25 cellular contexts compared by ENCODE assay signal in the genomic region with DNA sequence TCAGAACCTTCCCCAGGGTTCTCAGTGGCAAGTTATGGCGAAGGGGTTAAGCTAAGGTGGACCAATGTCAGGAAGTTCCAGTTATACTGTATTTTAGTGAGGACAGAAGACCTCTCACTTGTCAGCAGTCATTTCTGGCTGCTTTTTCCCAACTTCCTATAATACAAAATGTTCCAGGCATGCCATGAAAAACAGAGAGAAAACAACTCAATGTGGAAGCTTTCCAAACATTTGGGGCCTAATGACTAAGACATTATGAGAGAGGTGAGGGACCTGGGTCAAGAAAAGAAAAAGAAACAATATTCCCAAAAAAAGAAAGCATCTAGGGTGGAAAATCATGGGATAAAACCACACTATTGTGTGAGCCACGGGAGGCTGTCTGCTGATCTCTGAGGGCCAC.
"Had no signal": no experiment of that assay in that cellular context is flagged by ENCODE, and none has a peak within 500 bp of the region (broad histone marks: within the 10 kb centered on the region; RNA-seq: fewer than 3 reads in every experiment).

No MANE protein-coding gene starts in this region.

- H3K4me1 Mint-ChIP-seq: activated B cell treated with CpG ODN at 0.5 μM for 24 hours; activated CD4-positive, alpha-beta T cell treated with anti-CD3 and anti-CD28 coated beads, Interleukin-2, amount 10 ng/mL, durations not matched to agents 24 days and 14 days; activated naive CD8-positive, alpha-beta T cell treated with anti-CD3 and anti-CD28 coated beads, Interleukin-2, amount 50 U/mL, for 24 hours; brain; T-cell had no signal

- H3K4me3 Mint-ChIP-seq: activated B cell treated with CpG ODN at 0.5 μM for 24 hours; activated CD4-positive, alpha-beta T cell treated with anti-CD3 and anti-CD28 coated beads, Interleukin-2, amount 10 ng/mL, durations not matched to agents 24 days and 14 days; activated naive CD8-positive, alpha-beta T cell treated with anti-CD3 and anti-CD28 coated beads, Interleukin-2, amount 50 U/mL, for 24 hours; activated T-cell treated with anti-CD3 and anti-CD28 coated beads, Interleukin-2, amount 50 U/mL, for 4 hours; brain; T-cell had no signal

- H3K27ac ChIP-seq: SK-N-MC had no signal

- H3K9me3 Mint-ChIP-seq: activated CD4-positive, alpha-beta T cell treated with anti-CD3 and anti-CD28 coated beads, Interleukin-2, amount 10 ng/mL, durations not matched to agents 24 days and 14 days; activated naive CD4-positive, alpha-beta T cell treated with anti-CD3 and anti-CD28 coated beads, Interleukin-2, amount 50 U/mL, for 72 hours; activated naive CD8-positive, alpha-beta T cell treated with anti-CD3 and anti-CD28 coated beads, Interleukin-2, amount 50 U/mL, for 24 hours; activated T-cell treated with anti-CD3 and anti-CD28 coated beads, Interleukin-2, amount 50 U/mL, for 4 hours; T-cell had no signal

- H3K4me3 ChIP-seq: SK-N-MC had no signal

- H3K27me3 Mint-ChIP-seq: activated B cell treated with CpG ODN at 0.5 μM for 24 hours had no signal

- ATAC-seq: activated naive CD4-positive, alpha-beta T cell treated with anti-CD3 and anti-CD28 coated beads, Interleukin-2, amount 50 U/mL, for 72 hours; activated naive CD8-positive, alpha-beta T cell treated with anti-CD3 and anti-CD28 coated beads, Interleukin-2, amount 50 U/mL, for 24 hours; activated T-cell treated with anti-CD3 and anti-CD28 coated beads, Interleukin-2, amount 50 U/mL, for 4 hours; T-cell had no signal

- H3K27ac Mint-ChIP-seq: activated B cell treated with CpG ODN at 0.5 μM for 24 hours; activated CD4-positive, alpha-beta T cell treated with anti-CD3 and anti-CD28 coated beads, Interleukin-2, amount 10 ng/mL, durations not matched to agents 24 days and 14 days; activated naive CD4-positive, alpha-beta T cell treated with anti-CD3 and anti-CD28 coated beads, Interleukin-2, amount 50 U/mL, for 72 hours; activated naive CD8-positive, alpha-beta T cell treated with anti-CD3 and anti-CD28 coated beads, Interleukin-2, amount 50 U/mL, for 24 hours; brain; T-cell had no signal

- DNase-seq: activated B cell treated with CpG ODN at 0.5 μM for 24 hours; activated CD4-positive, alpha-beta T cell treated with anti-CD3 and anti-CD28 coated beads for 1 hour; activated CD4-positive, alpha-beta T cell treated with anti-CD3 and anti-CD28 coated beads, Interleukin-2, amount 10 ng/mL, durations not matched to agents 24 days and 14 days; activated CD4-positive, alpha-beta T cell treated with anti-CD3 and anti-CD28 coated beads, Interleukin-2, amount 50 U/mL, for 48 hours; activated CD8-positive, alpha-beta memory T cell treated with anti-CD3 and anti-CD28 coated beads for 24 hours; activated effector memory CD4-positive, alpha-beta T cell treated with anti-CD3 and anti-CD28 coated beads, Interleukin-2, amount 50 U/mL, for 16 hours; activated naive CD4-positive, alpha-beta T cell treated with Interleukin-2 at 50 U/mL for 16 hours; activated naive CD8-positive, alpha-beta T cell treated with anti-CD3 and anti-CD28 coated beads, Interleukin-2, amount 50 U/mL, for 24 hours; activated T-cell treated with anti-CD3 and anti-CD28 coated beads, Interleukin-2, amount 50 U/mL, for 4 hours; amniotic stem cell; MM.1S; NCI-H1105; NCI-H1436; NCI-H1694 treated with DMSO at 0.1 percent for 48 hours; NCI-H2029 treated with DMSO at 0.1 percent for 48 hours; NCI-H345; NCI-H510A; NCI-H526 treated with DMSO at 0.1 percent for 48 hours; NCI-H82; T-cell; T-helper 2 cell; T1000 had no signal

- H3K36me3 Mint-ChIP-seq: activated naive CD4-positive, alpha-beta T cell treated with anti-CD3 and anti-CD28 coated beads, Interleukin-2, amount 50 U/mL, for 72 hours; brain; T-cell had no signal
